20 cellular contexts compared by ENCODE assay signal in the genomic region with DNA sequence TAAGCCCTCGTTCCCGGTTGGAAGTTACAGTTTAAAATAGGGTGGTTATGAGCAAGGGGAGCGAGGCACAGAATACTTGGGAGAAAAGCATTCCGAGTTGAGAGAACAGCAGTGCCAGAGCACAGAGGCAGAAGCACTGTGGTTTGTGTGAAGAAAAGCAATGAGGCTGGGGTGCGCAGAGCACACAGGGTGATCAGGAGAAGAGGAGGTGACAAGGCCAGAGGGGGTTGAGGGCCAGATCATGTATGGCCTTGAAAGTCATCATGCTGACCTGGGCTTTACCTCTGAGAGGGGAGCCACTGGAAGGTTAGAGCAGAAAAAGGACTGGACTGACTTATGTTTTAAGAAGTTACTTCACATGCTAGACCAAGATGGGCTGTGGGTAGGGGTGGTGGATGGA. TPM values are rescaled to one million over a fixed set of nuclear protein-coding genes. Genes with fewer than 3 reads are reported as not detected.
DNase-seq lines count a peak whose midpoint lies in the region; ATAC-seq, FAIRE-seq and TF ChIP-seq lines count a peak whose summit lies in the region.
"Had no signal": no experiment of that assay in that cellular context is flagged by ENCODE, and none has a peak within 500 bp of the region (broad histone marks: within the 10 kb centered on the region; RNA-seq: fewer than 3 reads in every experiment).

No MANE protein-coding gene starts in this region.

- no peak for FAIRE-seq in K562 (lab: Jason Lieb, UNC)

- no peaks in the 10 kb centered on the region for H3K36me3 Mint-ChIP-seq in activated naive CD4-positive, alpha-beta T cell treated with anti-CD3 and anti-CD28 coated beads, Interleukin-2, amount 50 U/mL, for 24 hours
- H3K36me3 Mint-ChIP-seq: mesothelial cell of epicardium, type B pancreatic cell had no signal

- no peak for TF ChIP-seq RAD21 in K562 (CRISPR knock-in tag; conservative IDR thresholded peaks at IDR 0.05 in 1 of 2, IDR thresholded peaks at IDR 0.05 in 1 of 2)

- peaks cover 19% of the 10 kb centered on the region for H3K79me2 ChIP-seq in Loucy (ENCODE audit: insufficient read depth, low read length)
- H3K79me2 ChIP-seq in K562 (ENCODE audit: control insufficient read depth, insufficient read depth, low read length), result no peaks in the 10 kb centered on the region

- H3K9me3 ChIP-seq in Loucy (ENCODE audit: insufficient read depth, low read depth, low read length) (no peaks in the 10 kb centered on the region), K562 (replicated peaks; ENCODE audit: control insufficient read depth, insufficient read depth, low read depth, low read length) (no peaks in the 10 kb centered on the region), thymus (ENCODE audit: control insufficient read depth) (no peaks in the 10 kb centered on the region)
- H3K9me3 ChIP-seq: gastroesophageal sphincter had no signal

- peak overlapping the region; percentile 83 for H3K4me3 Mint-ChIP-seq in activated naive CD4-positive, alpha-beta T cell treated with anti-CD3 and anti-CD28 coated beads, Interleukin-2, amount 50 U/mL, for 24 hours
- H3K4me3 Mint-ChIP-seq: mesothelial cell of epicardium, type B pancreatic cell had no signal

- H3K9me2 ChIP-seq in Loucy (replicated peaks; ENCODE audit: low read depth, low read length), result no peaks in the 10 kb centered on the region

- H3K27ac Mint-ChIP-seq in activated naive CD4-positive, alpha-beta T cell treated with anti-CD3 and anti-CD28 coated beads, Interleukin-2, amount 50 U/mL, for 24 hours, result peak overlapping the region; percentile 96
- H3K27ac Mint-ChIP-seq: mesothelial cell of epicardium, type B pancreatic cell had no signal

- in situ Hi-C loops in K562 (cut with MboI), result no loop called here

- H2AFZ ChIP-seq in Loucy (ENCODE audit: low read length) (0 out of 2 replicates have a peak overlapping the region, but pooled peaks have one; percentile 26), K562 (ENCODE audit: low read depth, low read length) (peak overlapping the region; percentile 58; the same call in 1 of the 2 replicates)
- H2AFZ ChIP-seq: GM23248 had no signal

- H3K27me3 Mint-ChIP-seq in activated naive CD4-positive, alpha-beta T cell treated with anti-CD3 and anti-CD28 coated beads, Interleukin-2, amount 50 U/mL, for 24 hours, result no peaks in the 10 kb centered on the region
- H3K27me3 Mint-ChIP-seq: type B pancreatic cell had no signal

- no peak for DNase-seq in activated naive CD4-positive, alpha-beta T cell treated with anti-CD3 and anti-CD28 coated beads, Interleukin-2, amount 50 U/mL, for 16 hours
- DNase-seq in K562 (ENCODE audit: extremely low read depth in 1 of 4, low spot score in 3 of 4), result no peak
- DNase-seq in NCI-H510A treated with DMSO at 0.1 percent for 48 hours (lab: John Stamatoyannopoulos, UW), result no peak
- no peak for DNase-seq in RKO (ENCODE audit: low spot score)
- DNase-seq: activated CD8-positive, alpha-beta memory T cell treated with anti-CD3 and anti-CD28 coated beads, Interleukin-2, amount 50 U/mL, for 4 hours; DMS79 treated with DMSO at 0.1 percent for 48 hours; GM23248; NCI-H187 treated with DMSO at 0.1 percent for 48 hours; NCI-H446; nucleus accumbens; retina; stimulated activated naive CD4-positive, alpha-beta T cell treated with Interleukin-2 at 50 U/mL for 16 hours had no signal

- H3K36me3 ChIP-seq in Loucy (ENCODE audit: insufficient read depth, low read length), result no peaks in the 10 kb centered on the region
- no peaks in the 10 kb centered on the region for H3K36me3 ChIP-seq in K562 (ENCODE audit: control insufficient read depth, insufficient read depth, low read length)
- H3K36me3 ChIP-seq in thymus (ENCODE audit: control insufficient read depth, insufficient read depth), result no peaks in the 10 kb centered on the region
- H3K36me3 ChIP-seq: gastroesophageal sphincter had no signal

- intact Hi-C loops in K562 (cut with micrococcal nuclease), result no loop called here

- H3K4me2 ChIP-seq in Loucy (ENCODE audit: low read depth, low read length, poor library complexity, severe bottlenecking), result peak overlapping the region; percentile 62
- no peak overlapping the region for H3K4me2 ChIP-seq in K562 (ENCODE audit: insufficient read depth, low read length)

- H3K4me3 ChIP-seq in Loucy (ENCODE audit: low read length, poor library complexity, severe bottlenecking), result no peak overlapping the region
- H3K4me3 ChIP-seq in K562, result no peak overlapping the region
- no peak overlapping the region for H3K4me3 ChIP-seq in thymus (ENCODE audit: low read length)
- H3K4me3 ChIP-seq: gastroesophageal sphincter, GM23248 had no signal

- H3F3A ChIP-seq in Loucy (ENCODE audit: low read depth), result no peaks in the 10 kb centered on the region; the same call in 1 of the 2 replicates

- CTCF ChIA-PET in K562 (lab: Yijun Ruan, JAX; ENCODE audit: low intra/inter-chr PET ratio), result no interaction called here

- peaks cover 33% of the 10 kb centered on the region for H3K4me1 Mint-ChIP-seq in activated naive CD4-positive, alpha-beta T cell treated with anti-CD3 and anti-CD28 coated beads, Interleukin-2, amount 50 U/mL, for 24 hours

- H4K20me1 ChIP-seq in Loucy (ENCODE audit: insufficient read depth, low read length, poor library complexity, severe bottlenecking) (no peaks in the 10 kb centered on the region), K562 (replicated peaks; ENCODE audit: control insufficient read depth, insufficient read depth, low read length) (no peaks in the 10 kb centered on the region)

- 60% methylated on average over 4 of the region's 5 CpGs for WGBS in K562 (ENCODE audit: insufficient coverage, low coverage, missing lambda C conversion rate)
- 94% methylated on average over 5 of the region's 5 CpGs for WGBS in thymus

- peaks cover 35% of the 10 kb centered on the region for H3K4me1 ChIP-seq in Loucy (ENCODE audit: insufficient read depth, low read length, poor library complexity, severe bottlenecking)
- peaks cover 11 to 21% of the 10 kb centered on the region in 2 experiments for H3K4me1 ChIP-seq in K562 (replicated peaks in 1 of 2; ENCODE audit: control insufficient read depth in 2 of 2, insufficient read depth in 2 of 2, low read length in 2 of 2)
- peaks cover 17% of the 10 kb centered on the region for H3K4me1 ChIP-seq in thymus (ENCODE audit: control insufficient read depth, insufficient read depth, low read length)

- BruUV-seq in K562 (replicated peaks; lab: Mats Ljungman, UMichigan), result no TSS peak

- H3K9ac ChIP-seq in Loucy (ENCODE audit: low read depth, low read length, poor library complexity, severe bottlenecking), result peak overlapping the region; percentile 52
- no peak overlapping the region for H3K9ac ChIP-seq in K562 (ENCODE audit: insufficient read depth in 1 of 2, low read depth in 2 of 2, low read length in 2 of 2)
- H3K9ac ChIP-seq: GM23248 had no signal

- POLR2A ChIA-PET in K562 (lab: Yijun Ruan, JAX), result interaction anchor here (2.0 kb wide), 1 partner anchor 16 kb away, joined by 4 read pairs; no protein-coding TSS in a partner anchor

- TF ChIP-seq POLR2A in K562 (conservative IDR thresholded peaks at IDR 0.05), result no peak

- ATAC-seq in K562, result no peak
- no peak for ATAC-seq in GM19328 (IDR thresholded peaks at IDR 0.05; ENCODE audit: unreplicated experiment)
- ATAC-seq: esophagus mucosa, gastroesophageal sphincter had no signal

- TF ChIP-seq EP300 in K562 (IDR thresholded peaks at IDR 0.05; ENCODE audit: low read length), result no peak

- no peak overlapping the region for H3K27ac ChIP-seq in K562 (ENCODE audit: extremely low read depth, low read depth, low read length)
- peak overlapping the region; percentile 36 for H3K27ac ChIP-seq in thymus (ENCODE audit: low read depth)
- H3K27ac ChIP-seq: gastroesophageal sphincter, GM23248 had no signal

- no peaks in the 10 kb centered on the region for H3K9me1 ChIP-seq in K562 (ENCODE audit: control insufficient read depth, insufficient read depth, low read length)

- TF ChIP-seq CTCF in Loucy (conservative IDR thresholded peaks at IDR 0.05; ENCODE audit: low read length) (no peak), K562 (IDR thresholded peaks at IDR 0.05 in 2 of 3, conservative IDR thresholded peaks at IDR 0.05 in 1 of 3; ENCODE audit: insufficient read depth in 2 of 3, low read depth in 1 of 3, low read length in 3 of 3) (no peak)

- H3K9me3 Mint-ChIP-seq in activated naive CD4-positive, alpha-beta T cell treated with anti-CD3 and anti-CD28 coated beads, Interleukin-2, amount 50 U/mL, for 24 hours, result no peaks in the 10 kb centered on the region
- H3K9me3 Mint-ChIP-seq: mesothelial cell of epicardium, type B pancreatic cell had no signal

- no peaks in the 10 kb centered on the region for H3K27me3 ChIP-seq in Loucy (ENCODE audit: insufficient read depth, low read length, poor library complexity, severe bottlenecking)
- H3K27me3 ChIP-seq in K562 (ENCODE audit: control insufficient read depth in 2 of 2, insufficient read depth in 2 of 2, low read length in 2 of 2), result no peaks in the 10 kb centered on the region
- H3K27me3 ChIP-seq in thymus (ENCODE audit: control insufficient read depth, insufficient read depth), result no peaks in the 10 kb centered on the region
- H3K27me3 ChIP-seq: gastroesophageal sphincter had no signal

RNA-seq across cellular contexts. Expression of gene BTN3A2, which starts 3.5 kb away (rescaled TPM):
- 20.7 and 24.8 TPM in 2 replicates for total RNA-seq in K562 (2011; cell fraction: chromatin; rRNA removed; ENCODE audit: low replicate concordance)
- total RNA-seq in K562 (2011; cell fraction: nucleolus; rRNA removed), result 11.8 and 12.0 TPM in 2 replicates
- 14.7 and 20.5 TPM in 2 replicates for total RNA-seq in K562 (2011; cell fraction: nucleoplasm; rRNA removed)
- 2.7 and 3.1 TPM in 2 replicates for total RNA-seq in K562 (2014; rRNA removed)
- 5.8 and 6.8 TPM in 2 replicates for total RNA-seq in K562 (2014; rRNA removed; fragmentation: Illumina TruSeq; extraction: Trizol)
- total RNA-seq in K562 (2015; rRNA removed; fragmentation: Illumina TruSeq; extraction: Trizol), result 4.4 and 5.3 TPM in 2 replicates
- 5.1 and 6.4 TPM in 2 replicates for total RNA-seq in K562 (2021)
- 10.1 and 11.2 TPM in 2 replicates for polyA plus RNA-seq in K562 (2011; rRNA removed)
- 3.7 and 5.9 TPM in 2 replicates for polyA plus RNA-seq in K562 (2011; cell fraction: cytosol; rRNA removed)
- polyA plus RNA-seq in K562 (2011; cell fraction: nucleus; rRNA removed), result 19.2 and 19.7 TPM in 2 replicates
- 5.5 and 7.0 TPM in 2 replicates for polyA plus RNA-seq in K562 (2012)
- 6.1 and 7.6 TPM in 2 replicates for polyA plus RNA-seq in K562 (2014; fragmentation: Illumina TruSeq; extraction: Trizol)
- polyA plus RNA-seq in K562 (2014; fragmentation: Nextera tagmentation; extraction: Ambion mirVana), result 1 to 10 TPM; 3.5 to 7.5 TPM
- polyA plus RNA-seq in K562 (2014; rRNA removed), result 6.2 and 7.7 TPM in 2 replicates
- polyA minus RNA-seq in K562 (2011; rRNA and poly(A)+ RNA removed), result 15.3 and 16.2 TPM in 2 replicates
- polyA minus RNA-seq in K562 (2011; cell fraction: cytosol; rRNA and poly(A)+ RNA removed), result 4.1 and 5.9 TPM in 2 replicates
- 4.7 and 11.4 TPM in 2 replicates for polyA minus RNA-seq in K562 (2011; cell fraction: nucleus; rRNA and poly(A)+ RNA removed)
- polyA plus RNA-seq in thymus, result 43.1 TPM

RNA-seq across cellular contexts. Expression of gene BTN2A2, which starts 21.4 kb away (rescaled TPM):
- total RNA-seq in K562 (2011; cell fraction: chromatin; rRNA removed; ENCODE audit: low replicate concordance), result 52.6 and 53.2 TPM in 2 replicates
- 31.5 and 32.4 TPM in 2 replicates for total RNA-seq in K562 (2011; cell fraction: nucleolus; rRNA removed)
- 41.5 and 49.2 TPM in 2 replicates for total RNA-seq in K562 (2011; cell fraction: nucleoplasm; rRNA removed)
- total RNA-seq in K562 (2014; rRNA removed) (5.9 and 8.1 TPM in 2 replicates), K562 (2014; rRNA removed; fragmentation: Illumina TruSeq; extraction: Trizol) (10.0 and 10.1 TPM in 2 replicates), K562 (2015; rRNA removed; fragmentation: Illumina TruSeq; extraction: Trizol) (7.9 and 8.6 TPM in 2 replicates), K562 (2021) (10.1 and 11.5 TPM in 2 replicates)
- polyA plus RNA-seq in K562 (2011; rRNA removed) (15.5 and 17.1 TPM in 2 replicates), K562 (2014; fragmentation: Illumina TruSeq; extraction: Trizol) (9.1 and 9.3 TPM in 2 replicates), K562 (2014; fragmentation: Nextera tagmentation; extraction: Ambion mirVana) (10 to 100 TPM in 1 of 2 experiments, 1 to 10 TPM in 1; 8.4 to 11.7 TPM), K562 (2014; rRNA removed) (10.2 and 11.9 TPM in 2 replicates), thymus (18.7 TPM)
- polyA plus RNA-seq in K562 (2011; cell fraction: cytosol; rRNA removed), result 11.3 and 11.6 TPM in 2 replicates
- 46.8 and 65.8 TPM in 2 replicates for polyA plus RNA-seq in K562 (2011; cell fraction: nucleus; rRNA removed)
- polyA plus RNA-seq in K562 (2012), result 8.6 and 14.3 TPM in 2 replicates
- 22.6 and 30.6 TPM in 2 replicates for polyA minus RNA-seq in K562 (2011; rRNA and poly(A)+ RNA removed)
- polyA minus RNA-seq in K562 (2011; cell fraction: cytosol; rRNA and poly(A)+ RNA removed), result 6.9 and 8.7 TPM in 2 replicates
- 23.0 and 33.8 TPM in 2 replicates for polyA minus RNA-seq in K562 (2011; cell fraction: nucleus; rRNA and poly(A)+ RNA removed)

RNA-seq across cellular contexts. Expression of gene BTN3A1, which starts 40.5 kb away (rescaled TPM):
- total RNA-seq in K562 (2011; cell fraction: chromatin; rRNA removed; ENCODE audit: low replicate concordance), result 27.1 and 31.9 TPM in 2 replicates
- total RNA-seq in K562 (2011; cell fraction: nucleolus; rRNA removed), result 9.3 and 13.9 TPM in 2 replicates
- total RNA-seq in K562 (2011; cell fraction: nucleoplasm; rRNA removed), result 16.0 and 21.1 TPM in 2 replicates
- total RNA-seq in K562 (2014; rRNA removed) (2.8 and 3.6 TPM in 2 replicates), K562 (2014; rRNA removed; fragmentation: Illumina TruSeq; extraction: Trizol) (4.3 and 4.7 TPM in 2 replicates), K562 (2015; rRNA removed; fragmentation: Illumina TruSeq; extraction: Trizol) (3.4 and 3.7 TPM in 2 replicates), K562 (2021) (3.9 and 4.2 TPM in 2 replicates)
- polyA plus RNA-seq in K562 (2011; rRNA removed) (8.5 and 11.2 TPM in 2 replicates), K562 (2014; fragmentation: Illumina TruSeq; extraction: Trizol) (4.2 and 4.7 TPM in 2 replicates), K562 (2014; fragmentation: Nextera tagmentation; extraction: Ambion mirVana) (1 to 10 TPM in 1 of 2 experiments, under 1 TPM in 1; 0.84 to 2.5 TPM), K562 (2014; rRNA removed) (4.0 and 4.1 TPM in 2 replicates), thymus (32.7 TPM)
- 2.8 and 4.4 TPM in 2 replicates for polyA plus RNA-seq in K562 (2011; cell fraction: cytosol; rRNA removed)
- polyA plus RNA-seq in K562 (2011; cell fraction: nucleus; rRNA removed), result 26.6 and 31.8 TPM in 2 replicates
- polyA plus RNA-seq in K562 (2012), result 3.9 and 10.6 TPM in 2 replicates
- 9.1 and 10.0 TPM in 2 replicates for polyA minus RNA-seq in K562 (2011; rRNA and poly(A)+ RNA removed)
- 1.5 and 3.4 TPM in 2 replicates for polyA minus RNA-seq in K562 (2011; cell fraction: cytosol; rRNA and poly(A)+ RNA removed)
- 6.9 and 12.1 TPM in 2 replicates for polyA minus RNA-seq in K562 (2011; cell fraction: nucleus; rRNA and poly(A)+ RNA removed)
